In genomic region chr22:25110846-25111578, GRCh38 we compare ENCODE assay signal across 8 cellular contexts.
DNase-seq lines count a peak whose midpoint lies in the region; ATAC-seq and TF ChIP-seq lines count a peak whose summit lies in the region.

No MANE protein-coding gene starts in this region.

- H3K4me3 ChIP-seq in kidney epithelial cell (ENCODE audit: low read depth, low read length), result peak overlapping the region; percentile 49

- peak; percentile 81 for DNase-seq in AG08395 (ENCODE audit: low spot score)
- DNase-seq in GM20000 (ENCODE audit: low spot score), result peak; percentile 71
- peak; percentile 66 for DNase-seq in NCI-H2227 treated with DMSO at 0.1 percent for 48 hours (lab: John Stamatoyannopoulos, UW)
- DNase-seq in activated CD4-positive, alpha-beta T cell treated with anti-CD3 and anti-CD28 coated beads for 24 hours (ENCODE audit: low read depth in 2 of 2), result peak; percentile 26 to 30
- peak; percentile 41 for DNase-seq in cerebellum (ENCODE audit: low spot score)
- peak; percentile 82 for DNase-seq in kidney epithelial cell (ENCODE audit: low read depth)
- peak; percentile 14 to 16 for DNase-seq in stimulated activated CD4-positive, alpha-beta T cell treated with anti-CD3 and anti-CD28 coated beads, Interleukin-15, amount 100 ng/mL, for 1 hour (ENCODE audit: low read depth in 1 of 2, low spot score in 1 of 2)

- no peaks in the 10 kb centered on the region for H3K27me3 ChIP-seq in kidney epithelial cell (ENCODE audit: control insufficient read depth, insufficient read depth, low read length)

- no peak for ATAC-seq in HG02840 (IDR thresholded peaks at IDR 0.05; ENCODE audit: low FRiP score, unreplicated experiment)

- no peaks in the 10 kb centered on the region for H3K36me3 ChIP-seq in kidney epithelial cell (ENCODE audit: control insufficient read depth, insufficient read depth, low read length)

- TF ChIP-seq CTCF in GM20000 (IDR thresholded peaks at IDR 0.05; ENCODE audit: extremely low read depth, missing control alignments), result peak; percentile 6
- peak; percentile 56 for TF ChIP-seq CTCF in kidney epithelial cell (IDR thresholded peaks at IDR 0.05; ENCODE audit: insufficient read depth, low read length, poor library complexity, severe bottlenecking)

Comparison
In these comparisons a context has a peak if more than half of its experiments do, and no peak if none do; other contexts are left out.
1. DNase-seq: peak in every context shown above with its lines; median percentile 82 in kidney epithelial cell; 81 in AG08395; 71 in GM20000; 66 in NCI-H2227 treated with DMSO at 0.1 percent for 48 hours; 41 in cerebellum; 28 in activated CD4-positive, alpha-beta T cell treated with anti-CD3 and anti-CD28 coated beads for 24 hours; 15 in stimulated activated CD4-positive, alpha-beta T cell treated with anti-CD3 and anti-CD28 coated beads, Interleukin-15, amount 100 ng/mL, for 1 hour.